ENCODE assay signal across 1 cellular context in genomic region chr15:22887157-22887951, GRCh38.
A peak's percentile ranks its signal among the peaks of the same experiment; 100 is the strongest.
TF ChIP-seq lines count a peak whose summit lies in the region.

No MANE protein-coding gene starts in this region.

TF ChIP-seq in K562, 482 proteins besides CTCF, POLR2A, EP300 and RAD21 (continued from another document and continues in another):
- no peak for TF ChIP-seq PATZ1 (CRISPR knock-in tag; IDR thresholded peaks at IDR 0.05; ENCODE audit: borderline replicate concordance)
- TF ChIP-seq SETDB1 (IDR thresholded peaks at IDR 0.05; ENCODE audit: low read length): no peak
- TF ChIP-seq SMARCB1 (IDR thresholded peaks at IDR 0.05; ENCODE audit: insufficient read length, low read depth): no peak
- no peak for TF ChIP-seq ZNF639 (CRISPR knock-in tag; conservative IDR thresholded peaks at IDR 0.05 in 1 of 2, IDR thresholded peaks at IDR 0.05 in 1 of 2)
- peak in 1 of 2 experiments; percentile 56; a peak in 1 of 4 replicates for TF ChIP-seq SIN3A (IDR thresholded peaks at IDR 0.05; ENCODE audit: borderline replicate concordance in 2 of 2, control insufficient read depth in 1 of 2, low read depth in 2 of 2, low read length in 2 of 2)
- no peak for TF ChIP-seq FOXA3 (CRISPR knock-in tag; conservative IDR thresholded peaks at IDR 0.05 in 1 of 2, IDR thresholded peaks at IDR 0.05 in 1 of 2)
- TF ChIP-seq SAP30 (IDR thresholded peaks at IDR 0.05; ENCODE audit: borderline replicate concordance, insufficient read depth, low read depth, low read length, poor library complexity, severe bottlenecking): peak; percentile 49
- no peak for TF ChIP-seq PBX2 (CRISPR knock-in tag; IDR thresholded peaks at IDR 0.05; ENCODE audit: low read depth)
- TF ChIP-seq PBX2 (tag; conservative IDR thresholded peaks at IDR 0.05; ENCODE audit: low read depth): peak; percentile 91
- TF ChIP-seq RUNX1 (IDR thresholded peaks at IDR 0.05; ENCODE audit: low read depth): no peak
- TF ChIP-seq NFE2L1 (tag; IDR thresholded peaks at IDR 0.05; ENCODE audit: borderline replicate concordance, low read depth): no peak
- no peak for TF ChIP-seq DIDO1 (tag; IDR thresholded peaks at IDR 0.05; ENCODE audit: low read depth)
- no peak for TF ChIP-seq ZNF551 (CRISPR knock-in tag; IDR thresholded peaks at IDR 0.05)
- TF ChIP-seq TBP (optimal IDR thresholded peaks at IDR 0.05; ENCODE audit: low read depth, low read length): no peak
- TF ChIP-seq MIER1 (IDR thresholded peaks at IDR 0.05; ENCODE audit: low read depth): no peak
- no peak for TF ChIP-seq HNRNPLL (IDR thresholded peaks at IDR 0.05; ENCODE audit: low read depth, low read length, poor library complexity, severe bottlenecking)
- no peak for TF ChIP-seq ZNF175 (CRISPR knock-in tag; IDR thresholded peaks at IDR 0.05; ENCODE audit: low read depth)
- peak; percentile 38 for TF ChIP-seq CBFA2T3 (IDR thresholded peaks at IDR 0.05)
- TF ChIP-seq KLF1 (tag; IDR thresholded peaks at IDR 0.05): no peak
- no peak for TF ChIP-seq SMAD2 (IDR thresholded peaks at IDR 0.05; ENCODE audit: low read depth, low read length)
- no peak for TF ChIP-seq NEUROD1 (IDR thresholded peaks at IDR 0.05; ENCODE audit: borderline replicate concordance, low read depth, low read length, partially characterized antibody)
- TF ChIP-seq MBD1 (CRISPR knock-in tag; IDR thresholded peaks at IDR 0.05): no peak
- TF ChIP-seq ZNF707 (CRISPR knock-in tag; conservative IDR thresholded peaks at IDR 0.05): no peak
- TF ChIP-seq ZNF184 (CRISPR knock-in tag; IDR thresholded peaks at IDR 0.05): no peak
- TF ChIP-seq RBM34 (IDR thresholded peaks at IDR 0.05; ENCODE audit: borderline replicate concordance, insufficient read depth, low read length): no peak
- no peak for TF ChIP-seq ZKSCAN1 (IDR thresholded peaks at IDR 0.05; ENCODE audit: low read depth, low read length)
- no peak for TF ChIP-seq ZNF124 (CRISPR knock-in tag; IDR thresholded peaks at IDR 0.05)
- no peak for TF ChIP-seq ZNF354B (CRISPR knock-in tag; IDR thresholded peaks at IDR 0.05)
- TF ChIP-seq STAT5B (CRISPR knock-in tag; IDR thresholded peaks at IDR 0.05): no peak
- TF ChIP-seq PHF21A (IDR thresholded peaks at IDR 0.05; ENCODE audit: borderline replicate concordance, low read depth): no peak
- no peak for TF ChIP-seq E2F6 (IDR thresholded peaks at IDR 0.05; ENCODE audit: borderline replicate concordance in 1 of 2, extremely low read depth in 1 of 2, insufficient read depth in 1 of 2, insufficient read length in 1 of 2, low read depth in 1 of 2, low read length in 1 of 2, poor library complexity in 1 of 2, severe bottlenecking in 1 of 2)
- TF ChIP-seq MAX (CRISPR knock-in tag; IDR thresholded peaks at IDR 0.05): 0 out of 2 replicates have a peak, but pooled peaks have one; percentile 25
- no peak for TF ChIP-seq SMARCA4 (IDR thresholded peaks at IDR 0.05)
- no peak for TF ChIP-seq NR3C1 (CRISPR knock-in tag; IDR thresholded peaks at IDR 0.05)
- no peak for TF ChIP-seq C11orf30 (IDR thresholded peaks at IDR 0.05; ENCODE audit: low read depth)
- TF ChIP-seq HEY1 (CRISPR knock-in tag; IDR thresholded peaks at IDR 0.05; ENCODE audit: borderline replicate concordance): no peak
- TF ChIP-seq ELF4 (CRISPR knock-in tag; IDR thresholded peaks at IDR 0.05): no peak
- TF ChIP-seq, protein P1, sequence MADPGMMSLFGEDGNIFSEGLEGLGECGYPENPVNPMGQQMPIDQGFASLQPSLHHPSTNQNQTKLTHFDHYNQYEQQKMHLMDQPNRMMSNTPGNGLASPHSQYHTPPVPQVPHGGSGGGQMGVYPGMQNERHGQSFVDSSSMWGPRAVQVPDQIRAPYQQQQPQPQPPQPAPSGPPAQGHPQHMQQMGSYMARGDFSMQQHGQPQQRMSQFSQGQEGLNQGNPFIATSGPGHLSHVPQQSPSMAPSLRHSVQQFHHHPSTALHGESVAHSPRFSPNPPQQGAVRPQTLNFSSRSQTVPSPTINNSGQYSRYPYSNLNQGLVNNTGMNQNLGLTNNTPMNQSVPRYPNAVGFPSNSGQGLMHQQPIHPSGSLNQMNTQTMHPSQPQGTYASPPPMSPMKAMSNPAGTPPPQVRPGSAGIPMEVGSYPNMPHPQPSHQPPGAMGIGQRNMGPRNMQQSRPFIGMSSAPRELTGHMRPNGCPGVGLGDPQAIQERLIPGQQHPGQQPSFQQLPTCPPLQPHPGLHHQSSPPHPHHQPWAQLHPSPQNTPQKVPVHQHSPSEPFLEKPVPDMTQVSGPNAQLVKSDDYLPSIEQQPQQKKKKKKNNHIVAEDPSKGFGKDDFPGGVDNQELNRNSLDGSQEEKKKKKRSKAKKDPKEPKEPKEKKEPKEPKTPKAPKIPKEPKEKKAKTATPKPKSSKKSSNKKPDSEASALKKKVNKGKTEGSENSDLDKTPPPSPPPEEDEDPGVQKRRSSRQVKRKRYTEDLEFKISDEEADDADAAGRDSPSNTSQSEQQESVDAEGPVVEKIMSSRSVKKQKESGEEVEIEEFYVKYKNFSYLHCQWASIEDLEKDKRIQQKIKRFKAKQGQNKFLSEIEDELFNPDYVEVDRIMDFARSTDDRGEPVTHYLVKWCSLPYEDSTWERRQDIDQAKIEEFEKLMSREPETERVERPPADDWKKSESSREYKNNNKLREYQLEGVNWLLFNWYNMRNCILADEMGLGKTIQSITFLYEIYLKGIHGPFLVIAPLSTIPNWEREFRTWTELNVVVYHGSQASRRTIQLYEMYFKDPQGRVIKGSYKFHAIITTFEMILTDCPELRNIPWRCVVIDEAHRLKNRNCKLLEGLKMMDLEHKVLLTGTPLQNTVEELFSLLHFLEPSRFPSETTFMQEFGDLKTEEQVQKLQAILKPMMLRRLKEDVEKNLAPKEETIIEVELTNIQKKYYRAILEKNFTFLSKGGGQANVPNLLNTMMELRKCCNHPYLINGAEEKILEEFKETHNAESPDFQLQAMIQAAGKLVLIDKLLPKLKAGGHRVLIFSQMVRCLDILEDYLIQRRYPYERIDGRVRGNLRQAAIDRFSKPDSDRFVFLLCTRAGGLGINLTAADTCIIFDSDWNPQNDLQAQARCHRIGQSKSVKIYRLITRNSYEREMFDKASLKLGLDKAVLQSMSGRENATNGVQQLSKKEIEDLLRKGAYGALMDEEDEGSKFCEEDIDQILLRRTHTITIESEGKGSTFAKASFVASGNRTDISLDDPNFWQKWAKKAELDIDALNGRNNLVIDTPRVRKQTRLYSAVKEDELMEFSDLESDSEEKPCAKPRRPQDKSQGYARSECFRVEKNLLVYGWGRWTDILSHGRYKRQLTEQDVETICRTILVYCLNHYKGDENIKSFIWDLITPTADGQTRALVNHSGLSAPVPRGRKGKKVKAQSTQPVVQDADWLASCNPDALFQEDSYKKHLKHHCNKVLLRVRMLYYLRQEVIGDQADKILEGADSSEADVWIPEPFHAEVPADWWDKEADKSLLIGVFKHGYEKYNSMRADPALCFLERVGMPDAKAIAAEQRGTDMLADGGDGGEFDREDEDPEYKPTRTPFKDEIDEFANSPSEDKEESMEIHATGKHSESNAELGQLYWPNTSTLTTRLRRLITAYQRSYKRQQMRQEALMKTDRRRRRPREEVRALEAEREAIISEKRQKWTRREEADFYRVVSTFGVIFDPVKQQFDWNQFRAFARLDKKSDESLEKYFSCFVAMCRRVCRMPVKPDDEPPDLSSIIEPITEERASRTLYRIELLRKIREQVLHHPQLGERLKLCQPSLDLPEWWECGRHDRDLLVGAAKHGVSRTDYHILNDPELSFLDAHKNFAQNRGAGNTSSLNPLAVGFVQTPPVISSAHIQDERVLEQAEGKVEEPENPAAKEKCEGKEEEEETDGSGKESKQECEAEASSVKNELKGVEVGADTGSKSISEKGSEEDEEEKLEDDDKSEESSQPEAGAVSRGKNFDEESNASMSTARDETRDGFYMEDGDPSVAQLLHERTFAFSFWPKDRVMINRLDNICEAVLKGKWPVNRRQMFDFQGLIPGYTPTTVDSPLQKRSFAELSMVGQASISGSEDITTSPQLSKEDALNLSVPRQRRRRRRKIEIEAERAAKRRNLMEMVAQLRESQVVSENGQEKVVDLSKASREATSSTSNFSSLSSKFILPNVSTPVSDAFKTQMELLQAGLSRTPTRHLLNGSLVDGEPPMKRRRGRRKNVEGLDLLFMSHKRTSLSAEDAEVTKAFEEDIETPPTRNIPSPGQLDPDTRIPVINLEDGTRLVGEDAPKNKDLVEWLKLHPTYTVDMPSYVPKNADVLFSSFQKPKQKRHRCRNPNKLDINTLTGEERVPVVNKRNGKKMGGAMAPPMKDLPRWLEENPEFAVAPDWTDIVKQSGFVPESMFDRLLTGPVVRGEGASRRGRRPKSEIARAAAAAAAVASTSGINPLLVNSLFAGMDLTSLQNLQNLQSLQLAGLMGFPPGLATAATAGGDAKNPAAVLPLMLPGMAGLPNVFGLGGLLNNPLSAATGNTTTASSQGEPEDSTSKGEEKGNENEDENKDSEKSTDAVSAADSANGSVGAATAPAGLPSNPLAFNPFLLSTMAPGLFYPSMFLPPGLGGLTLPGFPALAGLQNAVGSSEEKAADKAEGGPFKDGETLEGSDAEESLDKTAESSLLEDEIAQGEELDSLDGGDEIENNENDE (IDR thresholded peaks at IDR 0.05; ENCODE audit: low read depth, low read length): no peak
- no peak for TF ChIP-seq ELF2 (CRISPR knock-in tag; IDR thresholded peaks at IDR 0.05)
- no peak for TF ChIP-seq GTF2E2 (tag; IDR thresholded peaks at IDR 0.05)
- TF ChIP-seq ARHGAP35 (IDR thresholded peaks at IDR 0.05; ENCODE audit: partially characterized antibody): no peak
- TF ChIP-seq ZKSCAN3 (CRISPR knock-in tag; IDR thresholded peaks at IDR 0.05): no peak
- TF ChIP-seq SUPT5H (IDR thresholded peaks at IDR 0.05): no peak
